1 cellular context compared by ENCODE assay signal in genomic region chr15:24878153-24878552, GRCh38.
TF ChIP-seq lines count a peak whose summit lies in the region.

No MANE protein-coding gene starts in this region.

TF ChIP-seq in HepG2, 621 proteins besides CTCF, POLR2A, EP300 and RAD21 (continued from another document):
- TF ChIP-seq ZNF687 (CRISPR knock-in tag; IDR thresholded peaks at IDR 0.05) (peak; percentile 91), TFDP2 (CRISPR knock-in tag; IDR thresholded peaks at IDR 0.05) (peak; percentile 83), ZNF83 (CRISPR knock-in tag; IDR thresholded peaks at IDR 0.05; ENCODE audit: borderline replicate concordance) (no peak), ZNF281 (CRISPR knock-in tag; IDR thresholded peaks at IDR 0.05; ENCODE audit: borderline replicate concordance) (0 out of 2 replicates have a peak, but pooled peaks have one; percentile 35), NFYB (CRISPR knock-in tag; IDR thresholded peaks at IDR 0.05) (peak; percentile 12; the same call in 1 of the 2 replicates)
